Comparison of ENCODE assay signal across 8 cellular contexts in genomic region chr20:41249781-41250281, GRCh38.
A peak's percentile ranks its signal among the peaks of the same experiment; 100 is the strongest.
DNase-seq lines count a peak whose midpoint lies in the region; ATAC-seq, FAIRE-seq and TF ChIP-seq lines count a peak whose summit lies in the region.

No MANE protein-coding gene starts in this region.

- peak overlapping the region; percentile 72 for H3K27ac ChIP-seq in subcutaneous abdominal adipose tissue (ENCODE audit: low read depth, low read length)

- in situ Hi-C loops in astrocyte of the cerebellum (cut with HindIII; ENCODE audit: low sequenced_read_pairs): loop anchor here (5.0 kb wide), 1 partner anchor 62 kb away; no protein-coding TSS in a partner anchor

- no peak for ATAC-seq in GM18517 (IDR thresholded peaks at IDR 0.05; ENCODE audit: unreplicated experiment)
- ATAC-seq in HG02588 (IDR thresholded peaks at IDR 0.05; ENCODE audit: unreplicated experiment): no peak
- ATAC-seq in GM18909 (IDR thresholded peaks at IDR 0.05; ENCODE audit: poor library complexity, unreplicated experiment): no peak

- H3K9ac ChIP-seq in subcutaneous abdominal adipose tissue (ENCODE audit: low read length in 5 of 5): peak overlapping the region in 3 of 5 donors; percentile 28 to 54 (median 40)

- H3K36me3 ChIP-seq in subcutaneous abdominal adipose tissue (ENCODE audit: control insufficient read depth in 5 of 5, insufficient read depth in 5 of 5, low read length in 5 of 5): peaks cover 0 to 2% (median 0%) of the 10 kb centered on the region in 5 donors

- H3K27me3 ChIP-seq in subcutaneous abdominal adipose tissue (ENCODE audit: control insufficient read depth in 5 of 5, insufficient read depth in 4 of 5, low read length in 5 of 5): no peaks in the 10 kb centered on the region

- H3K9me3 ChIP-seq in subcutaneous abdominal adipose tissue (ENCODE audit: control insufficient read depth in 5 of 5, low read length in 5 of 5): no peaks in the 10 kb centered on the region

- peak; percentile 4 for FAIRE-seq in HTR-8/SVneo (lab: Jason Lieb, UNC)

- TF ChIP-seq CTCF in AG09319 (IDR thresholded peaks at IDR 0.05; ENCODE audit: low read depth, low read length) (peak; percentile 19; the same call in 1 of the 2 replicates), astrocyte of the cerebellum (IDR thresholded peaks at IDR 0.05; ENCODE audit: low read depth, low read length, missing control alignments) (peak; percentile 40)

- no peak for DNase-seq in AG09319 (ENCODE audit: extremely low read depth, low read depth)
- DNase-seq in HTR-8/SVneo (ENCODE audit: insufficient read length, low spot score): peak; percentile 67
- DNase-seq in astrocyte of the cerebellum (ENCODE audit: low read depth): no peak
- peak; percentile 71 for DNase-seq in iPS-NIHi11 (ENCODE audit: low spot score)

- H3K4me1 ChIP-seq in subcutaneous abdominal adipose tissue (ENCODE audit: control insufficient read depth in 5 of 5, insufficient read depth in 5 of 5, low read length in 5 of 5): peaks cover 30 to 54% (median 52%) of the 10 kb centered on the region in 5 donors

- H3K4me3 ChIP-seq in astrocyte of the cerebellum (ENCODE audit: low read depth, low read length): no peak overlapping the region
- no peak overlapping the region for H3K4me3 ChIP-seq in subcutaneous abdominal adipose tissue (ENCODE audit: low read depth in 1 of 5, low read length in 5 of 5)

Comparison
In these comparisons a context has a peak if more than half of its experiments do, and no peak if none do; other contexts are left out.
1. DNase-seq: peak in HTR-8/SVneo (single experiment) and iPS-NIHi11 (single experiment); none in AG09319 (single experiment) and astrocyte of the cerebellum (single experiment).